8 cellular contexts compared by ENCODE assay signal in the genomic region with DNA sequence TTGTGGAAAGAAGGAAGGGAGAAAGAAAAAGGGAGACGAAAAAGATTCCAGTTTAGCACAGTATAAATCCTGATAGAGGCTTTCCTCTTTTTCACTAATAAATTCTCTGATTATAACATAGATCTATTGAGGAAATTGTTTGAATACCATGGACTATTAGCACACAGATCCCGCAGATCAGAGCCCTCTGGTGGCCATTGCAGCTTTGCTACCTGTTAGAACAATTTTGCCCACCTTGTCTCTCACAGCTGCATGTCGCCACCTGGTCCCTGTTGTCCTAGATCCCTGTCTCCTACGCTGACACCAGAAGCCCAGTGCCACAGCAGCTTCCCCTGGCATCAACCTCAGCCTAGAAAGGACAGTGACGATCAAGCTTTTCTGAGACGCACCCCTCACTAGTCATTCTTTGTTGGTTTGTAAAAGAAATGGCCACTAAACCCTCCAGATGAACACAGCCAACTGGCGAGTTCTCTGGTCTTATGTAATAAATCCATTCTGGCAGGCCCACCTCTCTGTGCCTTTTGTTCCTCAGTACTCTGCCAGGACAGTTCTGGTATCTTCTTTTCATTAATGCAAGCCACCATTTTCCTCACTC. TPM values are rescaled to one million over a fixed set of nuclear protein-coding genes. Genes with fewer than 3 reads are reported as not detected.
DNase-seq lines count a peak whose midpoint lies in the region; ATAC-seq, FAIRE-seq and TF ChIP-seq lines count a peak whose summit lies in the region.

No MANE protein-coding gene starts in this region.

- H3K27me3 Mint-ChIP-seq in nephron (ENCODE audit: low read depth), result peaks cover 10% of the 10 kb centered on the region

- no peak overlapping the region for H3K27ac Mint-ChIP-seq in nephron

- no peaks in the 10 kb centered on the region for H3K36me3 ChIP-seq in aorta (ENCODE audit: control insufficient read depth in 1 of 2, insufficient read depth in 2 of 2, low read length in 1 of 2)

- no peaks in the 10 kb centered on the region for H3K4me1 Mint-ChIP-seq in nephron

- DNase-seq in NCI-H2196 (lab: John Stamatoyannopoulos, UW; ENCODE audit: unreplicated experiment), result peak; percentile 11
- no peak for DNase-seq in NCI-H2196 treated with DMSO at 0.1 percent for 48 hours (lab: John Stamatoyannopoulos, UW; ENCODE audit: unreplicated experiment)
- peak; percentile 49 for DNase-seq in HT-29 (ENCODE audit: low spot score)
- no peak for DNase-seq in NCI-H1048 (lab: John Stamatoyannopoulos, UW)
- DNase-seq in GM12892 (ENCODE audit: insufficient read length), result no peak
- no peak for DNase-seq in aorta

- intact Hi-C loops in aorta (cut with DNase I), result no loop called here

- H3K36me3 Mint-ChIP-seq in nephron (ENCODE audit: low read depth), result no peaks in the 10 kb centered on the region

- H3K4me3 ChIP-seq in WI38 (ENCODE audit: low read depth, low read length) (no peak overlapping the region), aorta (ENCODE audit: low read length in 2 of 2) (no peak overlapping the region)

- WGBS in aorta, 2 donors, result 53% methylated on average over 7 of the region's 7 CpGs

- peaks cover 0 to 2% of the 10 kb centered on the region in 2 donors for H3K27me3 ChIP-seq in aorta (ENCODE audit: control insufficient read depth in 1 of 2, insufficient read depth in 2 of 2, low read length in 1 of 2)

- H3K9me3 ChIP-seq in aorta (ENCODE audit: control insufficient read depth, low read length), result no peaks in the 10 kb centered on the region

- no peak overlapping the region for H3K4me3 Mint-ChIP-seq in nephron

- TF ChIP-seq POLR2A in GM12892 (IDR thresholded peaks at IDR 0.05; ENCODE audit: low read depth, low read length), result no peak

- H3K27ac ChIP-seq in aorta (ENCODE audit: low read depth in 1 of 2, low read length in 2 of 2), result no peak overlapping the region

- H3K4me1 ChIP-seq in aorta (ENCODE audit: control insufficient read depth in 1 of 2, insufficient read depth in 2 of 2, low read length in 2 of 2), result no peaks in the 10 kb centered on the region

- TF ChIP-seq CTCF in WI38 (IDR thresholded peaks at IDR 0.05; ENCODE audit: low read depth, low read length) (peak; percentile 39), nephron (IDR thresholded peaks at IDR 0.05; ENCODE audit: unreplicated experiment in 3 of 3) (peak; percentile 40 to 53 (median 48))

- H3K9me3 Mint-ChIP-seq in nephron, result peaks cover 3% of the 10 kb centered on the region

- no peak for ATAC-seq in aorta (ENCODE audit: low FRiP score)

- FAIRE-seq in GM12892 (lab: Jason Lieb, UNC), result no peak

RNA-seq across cellular contexts. Expression of gene GPHB5, which starts 9.9 kb away (rescaled TPM):
- total RNA-seq in HT-29 (2014; rRNA removed; shearing (Covaris generic)), result not detected in 2 replicates
- polyA plus RNA-seq in GM12892 (2012; ENCODE audit: missing spikeins), result not detected
- total RNA-seq in aorta, result not detected
- not detected for polyA plus RNA-seq in aorta

Comparison
In these comparisons a context has a peak if more than half of its experiments do, and no peak if none do; other contexts are left out.
1. DNase-seq: peak in NCI-H2196 (single experiment) and HT-29 (single experiment); none in NCI-H2196 treated with DMSO at 0.1 percent for 48 hours (single experiment), NCI-H1048 (single experiment), GM12892 (single experiment) and aorta (0 of 2).